ENCODE assay signal across 22 cellular contexts in genomic region chr3:177350051-177350565, GRCh38.
A peak's percentile ranks its signal among the peaks of the same experiment; 100 is the strongest.
DNase-seq lines count a peak whose midpoint lies in the region; ATAC-seq and TF ChIP-seq lines count a peak whose summit lies in the region.
"Had no signal": no experiment of that assay in that cellular context is flagged by ENCODE, and none has a peak within 500 bp of the region (broad histone marks: within the 10 kb centered on the region; RNA-seq: fewer than 3 reads in every experiment).

No MANE protein-coding gene starts in this region.

- H3K9me3 ChIP-seq in thoracic aorta, result no peaks in the 10 kb centered on the region
- H3K9me3 ChIP-seq: HAP-1, sigmoid colon had no signal

- peaks cover 48% of the 10 kb centered on the region for H3K4me1 Mint-ChIP-seq in activated naive CD4-positive, alpha-beta T cell treated with anti-CD3 and anti-CD28 coated beads for 36 hours (ENCODE audit: low read depth)
- H3K4me1 Mint-ChIP-seq in activated B cell treated with CpG ODN at 0.5 μM for 24 hours, result peaks cover 88% of the 10 kb centered on the region

- intact Hi-C loops in activated naive CD4-positive, alpha-beta T cell treated with anti-CD3 and anti-CD28 coated beads for 36 hours (cut with micrococcal nuclease), result loop anchor here (10.0 kb wide), 1 partner anchor 655 kb away; no protein-coding TSS in a partner anchor
- intact Hi-C loops in activated B cell treated with CpG ODN at 0.5 μM for 24 hours (cut with micrococcal nuclease) (loop anchor here (5.0 to 10.0 kb wide), 2 partner anchors 1035 to 1797 kb away; partner anchors contain the start of gene PIK3CA), Right ventricle myocardium inferior (cut with DNase I) (loop anchor here (10.0 kb wide), 1 partner anchor 465 kb away; no protein-coding TSS in a partner anchor)

- peaks cover 14 to 60% of the 10 kb centered on the region in 2 donors for H3K4me1 ChIP-seq in thoracic aorta (ENCODE audit: control insufficient read depth in 1 of 2, low read depth in 2 of 2)

- H3K27me3 ChIP-seq in thoracic aorta (replicated peaks; ENCODE audit: insufficient read depth), result no peaks in the 10 kb centered on the region
- H3K27me3 ChIP-seq: sigmoid colon had no signal

- peak overlapping the region; percentile 51 for H3K27ac Mint-ChIP-seq in activated naive CD4-positive, alpha-beta T cell treated with anti-CD3 and anti-CD28 coated beads for 36 hours
- H3K27ac Mint-ChIP-seq in activated B cell treated with CpG ODN at 0.5 μM for 24 hours, result peak overlapping the region; percentile 95
- H3K27ac Mint-ChIP-seq: activated CD4-positive, alpha-beta T cell treated with anti-CD3 and anti-CD28 coated beads, Interleukin-2, amount 10 ng/mL, durations not matched to agents 7 days and 5 days; activated T-helper 2 cell treated with anti-CD3 and anti-CD28 coated beads, Interferon-gamma antibody, Interleukin-2, Interleukin-4, amounts not matched to agents 10 μg/mL and 5 μg/mL and 100 μg/mL, durations not matched to agents 14 hours and 24 hours and 36 hours had no signal

- TF ChIP-seq CTCF in activated B cell treated with CpG ODN at 0.5 μM for 24 hours (IDR thresholded peaks at IDR 0.05) (no peak), thoracic aorta (IDR thresholded peaks at IDR 0.05) (no peak)

- peak overlapping the region; percentile 14 to 38 for H3K27ac ChIP-seq in thoracic aorta
- H3K27ac ChIP-seq: sigmoid colon had no signal

- CTCF ChIA-PET in activated naive CD4-positive, alpha-beta T cell treated with anti-CD3 and anti-CD28 coated beads for 36 hours (lab: Charles Lee), result interaction anchor here (1.0 kb wide), 1 partner anchor 14 kb away, joined by 4 read pairs; no protein-coding TSS in a partner anchor
- CTCF ChIA-PET in activated B cell treated with CpG ODN at 0.5 μM for 24 hours (lab: Charles Lee), result interaction anchor here (1.0 kb wide), 1 partner anchor 299 kb away, joined by 3 read pairs; no protein-coding TSS in a partner anchor

- no peaks in the 10 kb centered on the region for H3K9me3 Mint-ChIP-seq in activated naive CD4-positive, alpha-beta T cell treated with anti-CD3 and anti-CD28 coated beads for 36 hours
- peaks cover 4% of the 10 kb centered on the region for H3K9me3 Mint-ChIP-seq in activated B cell treated with CpG ODN at 0.5 μM for 24 hours
- H3K9me3 Mint-ChIP-seq: activated T-helper 2 cell treated with anti-CD3 and anti-CD28 coated beads, Interferon-gamma antibody, Interleukin-2, Interleukin-4, amounts not matched to agents 10 μg/mL and 5 μg/mL and 100 μg/mL, durations not matched to agents 14 hours and 24 hours and 36 hours; central memory CD8-positive, alpha-beta T cell had no signal

- H3K4me3 ChIP-seq in thoracic aorta, result no peak overlapping the region
- H3K4me3 ChIP-seq: HAP-1, sigmoid colon had no signal

- no peaks in the 10 kb centered on the region for H3K27me3 Mint-ChIP-seq in activated naive CD4-positive, alpha-beta T cell treated with anti-CD3 and anti-CD28 coated beads for 36 hours (ENCODE audit: low read depth)
- no peaks in the 10 kb centered on the region for H3K27me3 Mint-ChIP-seq in activated B cell treated with CpG ODN at 0.5 μM for 24 hours
- H3K27me3 Mint-ChIP-seq: activated CD4-positive, alpha-beta T cell treated with anti-CD3 and anti-CD28 coated beads, Interleukin-2, amount 10 ng/mL, durations not matched to agents 7 days and 5 days; central memory CD8-positive, alpha-beta T cell; natural killer cell treated with Interleukin-12 subunit alpha and Interleukin-12 subunit beta and Interleukin-15 and Interleukin-18, amount 100 ng/mL, for 72 hours had no signal

- ATAC-seq in activated B cell treated with CpG ODN at 0.5 μM for 24 hours (ENCODE audit: low read depth) (no peak), thoracic aorta (ENCODE audit: insufficient number of reproducible peaks, low FRiP score, low read depth) (no peak), Right ventricle myocardium inferior (no peak), GM19035 (IDR thresholded peaks at IDR 0.05; ENCODE audit: unreplicated experiment) (no peak)
- ATAC-seq: esophagus mucosa; left colon; natural killer cell treated with Interleukin-12 subunit alpha and Interleukin-12 subunit beta and Interleukin-15 and Interleukin-18, amount 100 ng/mL, for 72 hours had no signal

- no peaks in the 10 kb centered on the region for H3K36me3 Mint-ChIP-seq in activated naive CD4-positive, alpha-beta T cell treated with anti-CD3 and anti-CD28 coated beads for 36 hours (ENCODE audit: low read depth)
- no peaks in the 10 kb centered on the region for H3K36me3 Mint-ChIP-seq in activated B cell treated with CpG ODN at 0.5 μM for 24 hours (ENCODE audit: low read depth)
- H3K36me3 Mint-ChIP-seq: natural killer cell treated with Interleukin-12 subunit alpha and Interleukin-12 subunit beta and Interleukin-15 and Interleukin-18, amount 100 ng/mL, for 72 hours had no signal

- H3K4me3 Mint-ChIP-seq in activated naive CD4-positive, alpha-beta T cell treated with anti-CD3 and anti-CD28 coated beads for 36 hours, result no peak overlapping the region
- H3K4me3 Mint-ChIP-seq in activated B cell treated with CpG ODN at 0.5 μM for 24 hours, result no peak overlapping the region
- H3K4me3 Mint-ChIP-seq: activated CD4-positive, alpha-beta T cell treated with anti-CD3 and anti-CD28 coated beads, Interleukin-2, amount 10 ng/mL, durations not matched to agents 7 days and 5 days; central memory CD8-positive, alpha-beta T cell; natural killer cell treated with Interleukin-12 subunit alpha and Interleukin-12 subunit beta and Interleukin-15 and Interleukin-18, amount 100 ng/mL, for 72 hours had no signal

- POLR2A ChIA-PET in activated B cell treated with CpG ODN at 0.5 μM for 24 hours (lab: Charles Lee), result interaction anchor here (0.5 to 6.4 kb wide), 5 partner anchors 10 to 153 kb away, joined by 4 to 58 read pairs (median 49); partner anchors contain the start of gene TBL1XR1

- no peak for DNase-seq in activated naive CD4-positive, alpha-beta T cell treated with anti-CD3 and anti-CD28 coated beads for 36 hours
- DNase-seq in activated naive CD4-positive, alpha-beta T cell treated with anti-CD3 and anti-CD28 coated beads, Interleukin-2, amount 50 U/mL, for 16 hours, result no peak
- DNase-seq in activated B cell treated with CpG ODN at 0.5 μM for 24 hours, result no peak
- DNase-seq in foreskin melanocyte, result peak; percentile 87
- DNase-seq in thoracic aorta (ENCODE audit: low spot score), result no peak
- DNase-seq in Right ventricle myocardium inferior (ENCODE audit: missing footprints), result no peak
- no peak for DNase-seq in HCEC 1CT
- DNase-seq: activated CD4-positive, alpha-beta T cell treated with anti-CD3 and anti-CD28 coated beads, Interleukin-2, amount 10 ng/mL, durations not matched to agents 7 days and 5 days; amygdala; glutamatergic neuron; left colon; NCI-H1092; NCI-H2029; NCI-H226; sigmoid colon; stimulated activated naive CD4-positive, alpha-beta T cell treated with Interleukin-2 at 50 U/mL for 16 hours had no signal

- H3K36me3 ChIP-seq in thoracic aorta, result no peaks in the 10 kb centered on the region
- H3K36me3 ChIP-seq: HAP-1, sigmoid colon had no signal
